In genomic region chr17:57607553-57608120, GRCh38 we compare ENCODE assay signal across 12 cellular contexts.
DNase-seq lines count a peak whose midpoint lies in the region; ATAC-seq and TF ChIP-seq lines count a peak whose summit lies in the region.
"Had no signal": no experiment of that assay in that cellular context is flagged by ENCODE, and none has a peak within 500 bp of the region (broad histone marks: within the 10 kb centered on the region; RNA-seq: fewer than 3 reads in every experiment).

No MANE protein-coding gene starts in this region.

- no peak overlapping the region for H3K4me3 Mint-ChIP-seq in activated CD8-positive, alpha-beta T cell treated with anti-CD3 and anti-CD28 coated beads, Interleukin-2, amount 10 ng/mL, durations not matched to agents 7 days and 5 days
- H3K4me3 Mint-ChIP-seq in nephron (no peak overlapping the region), nephron progenitor cell (no peak overlapping the region)
- H3K4me3 Mint-ChIP-seq: WTC11 had no signal

- peaks cover 10% of the 10 kb centered on the region for H3K36me3 Mint-ChIP-seq in activated CD8-positive, alpha-beta T cell treated with anti-CD3 and anti-CD28 coated beads, Interleukin-2, amount 10 ng/mL, durations not matched to agents 7 days and 5 days (ENCODE audit: low read depth)
- H3K36me3 Mint-ChIP-seq in nephron (ENCODE audit: low read depth) = no peaks in the 10 kb centered on the region
- peaks cover 6% of the 10 kb centered on the region for H3K36me3 Mint-ChIP-seq in nephron progenitor cell (ENCODE audit: low read depth)
- H3K36me3 Mint-ChIP-seq: naive B cell, WTC11 had no signal

- TF ChIP-seq CTCF in nephron (IDR thresholded peaks at IDR 0.05; ENCODE audit: unreplicated experiment in 3 of 3) (no peak), nephron progenitor cell (IDR thresholded peaks at IDR 0.05) (no peak)

- POLR2A ChIA-PET in activated CD8-positive, alpha-beta T cell treated with anti-CD3 and anti-CD28 coated beads, Interleukin-2, amount 10 ng/mL, durations not matched to agents 7 days and 5 days (lab: Charles Lee) = no interaction called here

- CTCF ChIA-PET in activated CD8-positive, alpha-beta T cell treated with anti-CD3 and anti-CD28 coated beads, Interleukin-2, amount 10 ng/mL, durations not matched to agents 7 days and 5 days (lab: Charles Lee) = interaction anchor here (2.0 to 12.8 kb wide), 3 partner anchors 9 to 176 kb away, joined by 6 to 196 read pairs (median 31); no protein-coding TSS in a partner anchor

- H3K4me1 Mint-ChIP-seq in activated CD8-positive, alpha-beta T cell treated with anti-CD3 and anti-CD28 coated beads, Interleukin-2, amount 10 ng/mL, durations not matched to agents 7 days and 5 days (ENCODE audit: low read depth) = peaks cover 91% of the 10 kb centered on the region
- H3K4me1 Mint-ChIP-seq in nephron = peaks cover 46% of the 10 kb centered on the region
- H3K4me1 Mint-ChIP-seq in nephron progenitor cell = peaks cover 69% of the 10 kb centered on the region

- ATAC-seq in activated CD8-positive, alpha-beta T cell treated with anti-CD3 and anti-CD28 coated beads, Interleukin-2, amount 10 ng/mL, durations not matched to agents 7 days and 5 days = no peak
- no peak for ATAC-seq in GM21360 (IDR thresholded peaks at IDR 0.05; ENCODE audit: unreplicated experiment)
- ATAC-seq: WTC11 had no signal

- H3K27ac Mint-ChIP-seq in activated CD8-positive, alpha-beta T cell treated with anti-CD3 and anti-CD28 coated beads, Interleukin-2, amount 10 ng/mL, durations not matched to agents 7 days and 5 days = peak overlapping the region; percentile 78
- peak overlapping the region in 2 of 3 experiments; percentile 59 to 90 for H3K27ac Mint-ChIP-seq in nephron
- H3K27ac Mint-ChIP-seq in nephron progenitor cell = no peak overlapping the region

- H3K27me3 Mint-ChIP-seq in activated CD8-positive, alpha-beta T cell treated with anti-CD3 and anti-CD28 coated beads, Interleukin-2, amount 10 ng/mL, durations not matched to agents 7 days and 5 days (ENCODE audit: low read depth) = no peaks in the 10 kb centered on the region
- H3K27me3 Mint-ChIP-seq in nephron (ENCODE audit: low read depth) (no peaks in the 10 kb centered on the region), nephron progenitor cell (ENCODE audit: low read depth, poor library complexity) (peaks cover 1% of the 10 kb centered on the region)
- H3K27me3 Mint-ChIP-seq: naive B cell had no signal

- H3K9me3 Mint-ChIP-seq in activated CD8-positive, alpha-beta T cell treated with anti-CD3 and anti-CD28 coated beads, Interleukin-2, amount 10 ng/mL, durations not matched to agents 7 days and 5 days (ENCODE audit: insufficient read depth) = no peaks in the 10 kb centered on the region
- H3K9me3 Mint-ChIP-seq in nephron (no peaks in the 10 kb centered on the region), nephron progenitor cell (no peaks in the 10 kb centered on the region)
- H3K9me3 Mint-ChIP-seq: naive B cell, WTC11 had no signal

- peak in 2 of 3 experiments; percentile 17 to 55 for DNase-seq in NCI-H1417 (lab: John Stamatoyannopoulos, UW)
- DNase-seq in NCI-H1417 treated with DMSO at 0.1 percent for 48 hours (lab: John Stamatoyannopoulos, UW) = no peak
- DNase-seq in LoVo (ENCODE audit: low spot score) = peak; percentile 9
- DNase-seq in activated CD8-positive, alpha-beta T cell treated with anti-CD3 and anti-CD28 coated beads, Interleukin-2, amount 10 ng/mL, durations not matched to agents 7 days and 5 days = peak; percentile 35
- DNase-seq in NCI-H2029 treated with DMSO at 0.1 percent for 48 hours (lab: John Stamatoyannopoulos, UW) = no peak
- no peak for DNase-seq in nephron progenitor cell
- DNase-seq: 8988T, naive B cell, stomach had no signal

Comparison
In these comparisons a context has a peak if more than half of its experiments do, and no peak if none do; other contexts are left out.
1. DNase-seq: peak in NCI-H1417 (2 of 3), LoVo (single experiment) and activated CD8-positive, alpha-beta T cell treated with anti-CD3 and anti-CD28 coated beads, Interleukin-2, amount 10 ng/mL, durations not matched to agents 7 days and 5 days (single experiment); none in NCI-H1417 treated with DMSO at 0.1 percent for 48 hours (single experiment), NCI-H2029 treated with DMSO at 0.1 percent for 48 hours (single experiment) and nephron progenitor cell (single experiment).